Comparison of ENCODE assay signal across 12 cellular contexts in the genomic region with DNA sequence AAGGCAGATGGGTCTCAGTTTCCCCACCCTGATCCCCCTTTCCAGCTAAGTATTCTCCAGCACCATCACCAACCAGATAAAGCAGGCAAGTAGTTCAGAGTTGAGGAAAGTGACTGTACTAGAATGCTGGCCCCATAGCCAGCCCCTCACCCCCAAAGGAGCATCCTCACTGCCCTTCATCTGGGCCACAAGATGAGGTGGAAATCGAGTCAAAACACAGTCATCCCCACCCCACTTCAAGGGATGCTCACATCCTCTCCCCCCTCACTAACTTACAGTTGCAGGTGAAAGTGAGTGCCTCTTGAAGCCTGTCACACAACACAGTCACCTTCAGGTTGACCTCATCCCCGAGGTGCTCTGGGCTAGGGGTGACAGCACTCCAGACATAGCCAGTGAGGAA. TPM values are rescaled to one million over a fixed set of nuclear protein-coding genes. Genes with fewer than 3 reads are reported as not detected.
DNase-seq lines count a peak whose midpoint lies in the region; ATAC-seq and TF ChIP-seq lines count a peak whose summit lies in the region.
"Had no signal": no experiment of that assay in that cellular context is flagged by ENCODE, and none has a peak within 500 bp of the region (broad histone marks: within the 10 kb centered on the region; RNA-seq: fewer than 3 reads in every experiment).

No MANE protein-coding gene starts in this region.

- no peak for TF ChIP-seq POLR2A in esophagus squamous epithelium (IDR thresholded peaks at IDR 0.05)

- DNase-seq in activated CD4-positive, alpha-beta T cell treated with anti-CD3 and anti-CD28 coated beads for 48 hours, result peak; percentile 46
- no peak for DNase-seq in activated CD4-positive, alpha-beta T cell treated with anti-CD3 and anti-CD28 coated beads for 4 hours
- DNase-seq in activated B cell treated with CpG ODN at 0.5 μM for 24 hours (no peak), esophagus squamous epithelium (lab: John Stamatoyannopoulos, UW) (no peak), HuH-7.5 (ENCODE audit: low spot score) (no peak)
- DNase-seq in activated CD8-positive, alpha-beta memory T cell treated with anti-CD3 and anti-CD28 coated beads, Interleukin-2, amount 50 U/mL, for 4 hours, result no peak
- DNase-seq: amniotic stem cell, NCI-H1694 treated with DMSO at 0.1 percent for 48 hours, nephron progenitor cell, T-helper 9 cell had no signal

- H3K27me3 ChIP-seq in esophagus squamous epithelium, result no peaks in the 10 kb centered on the region

- H3K27ac Mint-ChIP-seq in activated B cell treated with CpG ODN at 0.5 μM for 24 hours, result peak overlapping the region; percentile 94
- H3K27ac Mint-ChIP-seq in stimulated activated naive CD8-positive, alpha-beta T cell treated with anti-CD3 and anti-CD28 coated beads, Interleukin-15, Interleukin-2, amounts not matched to agents 100 ng/mL and 50 ng/mL, for 24 hours, result peak overlapping the region; percentile 87
- H3K27ac Mint-ChIP-seq: nephron progenitor cell had no signal

- H3K4me1 Mint-ChIP-seq in activated B cell treated with CpG ODN at 0.5 μM for 24 hours, result peaks cover 96% of the 10 kb centered on the region
- H3K4me1 Mint-ChIP-seq in stimulated activated naive CD8-positive, alpha-beta T cell treated with anti-CD3 and anti-CD28 coated beads, Interleukin-15, Interleukin-2, amounts not matched to agents 100 ng/mL and 50 ng/mL, for 24 hours (ENCODE audit: low read depth), result peaks cover 74% of the 10 kb centered on the region

- peaks cover 77% of the 10 kb centered on the region for H3K36me3 Mint-ChIP-seq in activated B cell treated with CpG ODN at 0.5 μM for 24 hours (ENCODE audit: low read depth)
- H3K36me3 Mint-ChIP-seq in stimulated activated naive CD8-positive, alpha-beta T cell treated with anti-CD3 and anti-CD28 coated beads, Interleukin-15, Interleukin-2, amounts not matched to agents 100 ng/mL and 50 ng/mL, for 24 hours (ENCODE audit: low read depth), result peaks cover 44% of the 10 kb centered on the region

- intact Hi-C loops in activated B cell treated with CpG ODN at 0.5 μM for 24 hours (cut with micrococcal nuclease) (no loop called here), esophagus squamous epithelium (cut with DNase I) (no loop called here)

- peaks cover 6 to 92% (median 10%) of the 10 kb centered on the region in 3 donors for H3K36me3 ChIP-seq in esophagus squamous epithelium

- peaks cover 26 to 89% (median 51%) of the 10 kb centered on the region in 3 donors for H3K4me1 ChIP-seq in esophagus squamous epithelium

- POLR2A ChIA-PET in activated B cell treated with CpG ODN at 0.5 μM for 24 hours (lab: Charles Lee), result interaction anchor here (0.7 to 7.3 kb wide), 4 partner anchors 12 to 30 kb away, joined by 7 to 127 read pairs (median 80); partner anchors contain the start of gene PIK3C2B

- peak overlapping the region; percentile 29 to 73 (median 64) for H3K27ac ChIP-seq in esophagus squamous epithelium

- WGBS in esophagus squamous epithelium, 2 donors, result 50% methylated on average over 2 of the region's 2 CpGs; no CpG with 5 or more reads in 1 of the 2 donors

- ATAC-seq in activated B cell treated with CpG ODN at 0.5 μM for 24 hours (ENCODE audit: low read depth) (no peak), GM21529 (IDR thresholded peaks at IDR 0.05; ENCODE audit: unreplicated experiment) (no peak)

- no peaks in the 10 kb centered on the region for H3K9me3 ChIP-seq in esophagus squamous epithelium

- CTCF ChIA-PET in activated B cell treated with CpG ODN at 0.5 μM for 24 hours (lab: Charles Lee), result interaction anchor here (1.0 to 5.1 kb wide), 6 partner anchors 11 to 29 kb away, joined by 3 to 40 read pairs (median 14); partner anchors contain the start of gene PIK3C2B

- no peaks in the 10 kb centered on the region for H3K9me3 Mint-ChIP-seq in activated B cell treated with CpG ODN at 0.5 μM for 24 hours
- H3K9me3 Mint-ChIP-seq in stimulated activated naive CD8-positive, alpha-beta T cell treated with anti-CD3 and anti-CD28 coated beads, Interleukin-15, Interleukin-2, amounts not matched to agents 100 ng/mL and 50 ng/mL, for 24 hours, result no peaks in the 10 kb centered on the region
- H3K9me3 Mint-ChIP-seq: nephron progenitor cell had no signal

- no peak overlapping the region for H3K4me3 Mint-ChIP-seq in activated B cell treated with CpG ODN at 0.5 μM for 24 hours
- peak overlapping the region; percentile 30 for H3K4me3 Mint-ChIP-seq in stimulated activated naive CD8-positive, alpha-beta T cell treated with anti-CD3 and anti-CD28 coated beads, Interleukin-15, Interleukin-2, amounts not matched to agents 100 ng/mL and 50 ng/mL, for 24 hours
- H3K4me3 Mint-ChIP-seq: nephron progenitor cell had no signal

- H3K4me3 ChIP-seq in esophagus squamous epithelium, result no peak overlapping the region

- no peak for TF ChIP-seq CTCF in activated B cell treated with CpG ODN at 0.5 μM for 24 hours (IDR thresholded peaks at IDR 0.05)
- no peak for TF ChIP-seq CTCF in esophagus squamous epithelium (IDR thresholded peaks at IDR 0.05)

- H3K27me3 Mint-ChIP-seq in activated B cell treated with CpG ODN at 0.5 μM for 24 hours, result no peaks in the 10 kb centered on the region
- H3K27me3 Mint-ChIP-seq in stimulated activated naive CD8-positive, alpha-beta T cell treated with anti-CD3 and anti-CD28 coated beads, Interleukin-15, Interleukin-2, amounts not matched to agents 100 ng/mL and 50 ng/mL, for 24 hours, result no peaks in the 10 kb centered on the region

RNA-seq across cellular contexts. Expression of gene PIK3C2B, which starts 30.4 kb away (rescaled TPM):
- total RNA-seq in activated B cell treated with CpG ODN at 0.5 μM for 24 hours (127 and 151 TPM in 2 replicates), esophagus squamous epithelium (10 to 100 TPM; 19.4 to 40.2 (median 21.3) TPM)

RNA-seq across cellular contexts. Expression of gene MDM4, which starts 52.0 kb away (rescaled TPM):
- 221 and 264 TPM in 2 replicates for total RNA-seq in activated B cell treated with CpG ODN at 0.5 μM for 24 hours
- total RNA-seq in esophagus squamous epithelium, result 10 to 100 TPM; 13.2 to 62.8 (median 23.8) TPM

RNA-seq across cellular contexts. Expression of gene PPP1R15B, which starts 52.6 kb away (rescaled TPM):
- 60.4 and 70.6 TPM in 2 replicates for total RNA-seq in activated B cell treated with CpG ODN at 0.5 μM for 24 hours
- 10 to 100 TPM; 29.5 to 42.3 (median 34.0) TPM for total RNA-seq in esophagus squamous epithelium
